Comparison of ENCODE assay signal across 13 cellular contexts in genomic region chr7:15783971-15784693, GRCh38.
DNase-seq lines count a peak whose midpoint lies in the region; FAIRE-seq and TF ChIP-seq lines count a peak whose summit lies in the region.
"Had no signal": no experiment of that assay in that cellular context is flagged by ENCODE, and none has a peak within 500 bp of the region (broad histone marks: within the 10 kb centered on the region; RNA-seq: fewer than 3 reads in every experiment).

No MANE protein-coding gene starts in this region.

- no peaks in the 10 kb centered on the region for H3K9me2 ChIP-seq in GM23248 (ENCODE audit: insufficient read depth)

- H3K36me3 ChIP-seq in OCI-LY3 (replicated peaks; ENCODE audit: low read depth, low read length) (no peaks in the 10 kb centered on the region), H1 (ENCODE audit: control insufficient read depth in 2 of 4, insufficient read depth in 4 of 4, low read length in 3 of 4) (no peaks in the 10 kb centered on the region), mesenchymal stem cell (ENCODE audit: control insufficient read depth in 1 of 2, insufficient read depth in 2 of 2, low read depth in 1 of 2, low read length in 2 of 2) (no peaks in the 10 kb centered on the region), GM23248 (ENCODE audit: low read depth) (no peaks in the 10 kb centered on the region)
- H3K36me3 ChIP-seq: SJCRH30 had no signal

- H2AK5ac ChIP-seq in H1 (ENCODE audit: low read depth, low read length), result no peak overlapping the region
- no peak overlapping the region for H2AK5ac ChIP-seq in mesenchymal stem cell (ENCODE audit: low read length, severe bottlenecking)

- CTCF ChIA-PET in H1 (lab: Charles Lee; ENCODE audit: partially characterized antibody), result interaction anchor here (0.6 to 1.5 kb wide), 7 partner anchors 12 to 781 kb away, joined by 3 to 5 read pairs (median 4); no protein-coding TSS in a partner anchor

- H3K4me2 ChIP-seq in OCI-LY3 (ENCODE audit: low read length), result peak overlapping the region; percentile 44
- no peak overlapping the region for H3K4me2 ChIP-seq in H1 (ENCODE audit: insufficient read depth in 1 of 2, low read depth in 2 of 2, low read length in 2 of 2)
- H3K4me2 ChIP-seq in mesenchymal stem cell (ENCODE audit: low read length, poor library complexity, severe bottlenecking), result no peak overlapping the region
- no peak overlapping the region for H3K4me2 ChIP-seq in GM23248 (ENCODE audit: unreplicated experiment)

- no peaks in the 10 kb centered on the region for H3K27me3 ChIP-seq in OCI-LY3 (ENCODE audit: low read depth, low read length)
- no peaks in the 10 kb centered on the region for H3K27me3 ChIP-seq in H1 (replicated peaks in 1 of 4; ENCODE audit: control insufficient read depth in 3 of 4, extremely low read depth in 1 of 4, insufficient read depth in 3 of 4, low read length in 3 of 4)
- no peaks in the 10 kb centered on the region for H3K27me3 ChIP-seq in mesenchymal stem cell (ENCODE audit: control insufficient read depth in 1 of 2, insufficient read depth in 1 of 2, low read length in 2 of 2)
- H3K27me3 ChIP-seq in GM23248 (replicated peaks; ENCODE audit: insufficient read depth), result no peaks in the 10 kb centered on the region
- H3K27me3 ChIP-seq: SJCRH30 had no signal

- peaks cover 29% of the 10 kb centered on the region for H3K4me1 ChIP-seq in OCI-LY3 (ENCODE audit: low read length)
- peaks cover 0 to 4% (median 3%) of the 10 kb centered on the region in 4 experiments; a peak in 3 of 7 replicates for H3K4me1 ChIP-seq in H1 (replicated peaks in 1 of 4; ENCODE audit: control insufficient read depth in 3 of 4, insufficient read depth in 4 of 4, low read length in 3 of 4)
- H3K4me1 ChIP-seq in mesenchymal stem cell (ENCODE audit: control insufficient read depth, insufficient read depth, low read depth, low read length), result no peaks in the 10 kb centered on the region
- H3K4me1 ChIP-seq in GM23248 (ENCODE audit: insufficient read depth), result no peaks in the 10 kb centered on the region

- in situ Hi-C loops in GM23248 (cut with MboI), result no loop called here

- H3K27ac ChIP-seq in OCI-LY3 (ENCODE audit: low read length) (peak overlapping the region; percentile 89), H1 (ENCODE audit: low read depth, low read length) (no peak overlapping the region), mesenchymal stem cell (ENCODE audit: low read length, poor library complexity, severe bottlenecking) (no peak overlapping the region), substantia nigra (ENCODE audit: low read depth, low read length, poor library complexity, severe bottlenecking) (no peak overlapping the region), GM23248 (no peak overlapping the region)
- H3K27ac ChIP-seq: SJCRH30 had no signal

- H4K8ac ChIP-seq in H1 (ENCODE audit: extremely low read depth, insufficient read depth, low read length), result no peak overlapping the region
- H4K8ac ChIP-seq in mesenchymal stem cell (ENCODE audit: low read length), result no peak overlapping the region

- H4K91ac ChIP-seq in H1 (replicated peaks; ENCODE audit: insufficient read length, low read length) (no peak overlapping the region), mesenchymal stem cell (ENCODE audit: low read length) (no peak overlapping the region)

- H3K4me3 ChIP-seq in OCI-LY3 (ENCODE audit: low read length), result peak overlapping the region; percentile 20
- no peak overlapping the region for H3K4me3 ChIP-seq in H1 (ENCODE audit: extremely low read depth in 1 of 4, insufficient read depth in 2 of 4, low read depth in 3 of 4, low read length in 4 of 4)
- H3K4me3 ChIP-seq in mesenchymal stem cell (ENCODE audit: insufficient read depth in 1 of 2, low read depth in 1 of 2, low read length in 2 of 2), result no peak overlapping the region
- H3K4me3 ChIP-seq in GM23248, result no peak overlapping the region
- H3K4me3 ChIP-seq: SJCRH30 had no signal

- H2BK12ac ChIP-seq in H1 (ENCODE audit: low read depth, low read length), result no peak overlapping the region
- H2BK12ac ChIP-seq in mesenchymal stem cell (ENCODE audit: low read length in 2 of 2), result no peak overlapping the region

- no peaks in the 10 kb centered on the region for H3K23me2 ChIP-seq in H1 (ENCODE audit: low read depth, low read length)

- no peaks in the 10 kb centered on the region for H3F3A ChIP-seq in GM23248 (ENCODE audit: insufficient read depth)

- H2AFZ ChIP-seq in OCI-LY3 (ENCODE audit: low read depth, low read length), result peak overlapping the region; percentile 66; the same call in 1 of the 2 replicates
- no peak overlapping the region; the same call in 1 of the 2 replicates for H2AFZ ChIP-seq in H1 (ENCODE audit: low read length)
- no peak overlapping the region for H2AFZ ChIP-seq in mesenchymal stem cell (ENCODE audit: low read depth, low read length)
- H2AFZ ChIP-seq in GM23248, result no peak overlapping the region

- TF ChIP-seq POLR2A in H1 (IDR thresholded peaks at IDR 0.05; ENCODE audit: control extremely low read depth in 1 of 2, low read depth in 2 of 2, low read length in 2 of 2), result no peak

- H3K18ac ChIP-seq in H1 (ENCODE audit: extremely low read depth, low read length) (no peak overlapping the region), mesenchymal stem cell (ENCODE audit: low read depth in 1 of 2, low read length in 2 of 2) (peak overlapping the region in 1 of 2 experiments; percentile 41)

- WGBS in H1 (ENCODE audit: extremely low coverage in 1 of 2, insufficient coverage in 1 of 2, insufficient read length in 1 of 2, insufficient replicate concordance in 2 of 2, low coverage in 1 of 2, low lambda C conversion rate in 2 of 2, missing lambda C conversion rate in 1 of 2), 2 experiments, result 89% methylated on average over 1 of the region's 1 CpG; no CpG with 5 or more reads in 1 of the 2 experiments
- WGBS in mesenchymal stem cell, result 11% methylated on average over 1 of the region's 1 CpG
- WGBS in GM23248 (ENCODE audit: low coverage in 1 of 2, low lambda C conversion rate in 2 of 2, missing lambda C conversion rate in 2 of 2), 2 experiments, result 57 to 67% methylated on average over 1 of the region's 1 CpG

- H3K9ac ChIP-seq in OCI-LY3 (ENCODE audit: low read length), result peak overlapping the region; percentile 50
- no peak overlapping the region for H3K9ac ChIP-seq in H1 (replicated peaks in 1 of 4; ENCODE audit: extremely low read depth in 1 of 4, low read depth in 3 of 4, low read length in 3 of 4)
- H3K9ac ChIP-seq in mesenchymal stem cell (ENCODE audit: low read length), result no peak overlapping the region
- H3K9ac ChIP-seq in GM23248, result no peak overlapping the region

- no peaks in the 10 kb centered on the region for H3K79me2 ChIP-seq in OCI-LY3 (ENCODE audit: low read length)
- no peaks in the 10 kb centered on the region for H3K79me2 ChIP-seq in H1 (ENCODE audit: control insufficient read depth in 1 of 2, insufficient read depth in 2 of 2, low read length in 2 of 2)
- H3K79me2 ChIP-seq in GM23248 (ENCODE audit: insufficient read depth), result no peaks in the 10 kb centered on the region

- no peak overlapping the region for H2BK5ac ChIP-seq in H1 (ENCODE audit: low read depth, low read length)
- H2BK5ac ChIP-seq in mesenchymal stem cell (ENCODE audit: low read depth, low read length, poor library complexity, severe bottlenecking), result no peak overlapping the region

- H3K23ac ChIP-seq in H1 (ENCODE audit: insufficient read length) (no peak overlapping the region), mesenchymal stem cell (ENCODE audit: low read length in 2 of 2) (no peak overlapping the region)

- H4K20me1 ChIP-seq in OCI-LY3 (ENCODE audit: insufficient read depth, low read length) (no peaks in the 10 kb centered on the region), H1 (replicated peaks in 1 of 2; ENCODE audit: control insufficient read depth in 1 of 2, insufficient read depth in 2 of 2, low read length in 2 of 2) (no peaks in the 10 kb centered on the region), GM23248 (ENCODE audit: insufficient read depth) (no peaks in the 10 kb centered on the region)

- FAIRE-seq in H1 (lab: Jason Lieb, UNC), result no peak

- H3K79me1 ChIP-seq in H1 (ENCODE audit: low read depth, low read length) (no peaks in the 10 kb centered on the region), mesenchymal stem cell (replicated peaks; ENCODE audit: low read length, poor library complexity, severe bottlenecking) (no peaks in the 10 kb centered on the region)

- TF ChIP-seq EP300 in H1 (IDR thresholded peaks at IDR 0.05; ENCODE audit: borderline replicate concordance in 1 of 2, low read depth in 2 of 2, low read length in 2 of 2), result no peak

- no peak overlapping the region for H3K14ac ChIP-seq in H1 (ENCODE audit: insufficient read length)
- H3K14ac ChIP-seq in mesenchymal stem cell (ENCODE audit: low read length in 2 of 2), result no peak overlapping the region

- H2BK20ac ChIP-seq in H1 (ENCODE audit: low read length), result no peak overlapping the region

- no peak overlapping the region for H3K56ac ChIP-seq in H1 (replicated peaks; ENCODE audit: insufficient read length, low read depth, low read length)

- H3K9me3 ChIP-seq in OCI-LY3 (ENCODE audit: insufficient read depth, low read length) (no peaks in the 10 kb centered on the region), H1 (ENCODE audit: insufficient read depth in 2 of 2, low read depth in 1 of 2, low read length in 1 of 2) (no peaks in the 10 kb centered on the region), mesenchymal stem cell (ENCODE audit: control insufficient read depth, low read length) (no peaks in the 10 kb centered on the region), GM23248 (ENCODE audit: low read depth) (no peaks in the 10 kb centered on the region)
- H3K9me3 ChIP-seq: SJCRH30 had no signal

- H3K4ac ChIP-seq in H1 (replicated peaks; ENCODE audit: insufficient read length, low read depth, low read length) (peak overlapping the region; percentile 13), mesenchymal stem cell (ENCODE audit: low read depth in 1 of 2, low read length in 2 of 2) (no peak overlapping the region)

- no peak overlapping the region for H4K5ac ChIP-seq in H1 (ENCODE audit: insufficient read length, low read depth, low read length)

- TF ChIP-seq CTCF in OCI-LY3 (IDR thresholded peaks at IDR 0.05; ENCODE audit: low read depth, low read length), result peak; percentile 22
- TF ChIP-seq CTCF in H1 (IDR thresholded peaks at IDR 0.05; ENCODE audit: control extremely low read depth in 1 of 3, insufficient read depth in 1 of 3, low read depth in 1 of 3, low read length in 3 of 3), result peak in 2 of 3 experiments; percentile 8 to 24; a peak in 2 of 4 replicates

- H2BK15ac ChIP-seq in H1 (ENCODE audit: low read length) (no peak overlapping the region), mesenchymal stem cell (ENCODE audit: low read depth, poor library complexity, severe bottlenecking) (no peak overlapping the region)

- DNase-seq in H1 (ENCODE audit: low read depth in 1 of 2, low spot score in 2 of 2) (no peak), mesenchymal stem cell (peak; percentile 40), substantia nigra (lab: John Stamatoyannopoulos, UW) (peak in 28 of 49 donors; percentile 2 to 58 (median 26)), NK-92 (lab: John Stamatoyannopoulos, UW; ENCODE audit: unreplicated experiment) (no peak), germinal center (ENCODE audit: low spot score) (no peak), GM23248 (no peak)
- DNase-seq: activated naive CD4-positive, alpha-beta T cell treated with anti-CD3 and anti-CD28 coated beads, Interleukin-2, amount 50 U/mL, for 16 hours; HCEC 1CT; NCI-H2029 treated with DMSO at 0.1 percent for 48 hours; NK-92 treated with Interleukin-12 subunit alpha and Interleukin-12 subunit beta, amount 100 ng/mL, for 24 hours; SJCRH30; stimulated activated naive CD4-positive, alpha-beta T cell had no signal

- POLR2A ChIA-PET in H1 (lab: Charles Lee; ENCODE audit: partially characterized antibody), result no interaction called here

- H2BK120ac ChIP-seq in H1 (replicated peaks; ENCODE audit: low read depth, low read length) (no peak overlapping the region), mesenchymal stem cell (ENCODE audit: low read depth, low read length) (no peak overlapping the region)

- peak; percentile 9 to 22; a peak in 1 of 4 replicates for TF ChIP-seq RAD21 in H1 (IDR thresholded peaks at IDR 0.05 in 1 of 2, conservative IDR thresholded peaks at IDR 0.05 in 1 of 2; ENCODE audit: low read depth in 2 of 2, low read length in 2 of 2)

Comparison
In these comparisons a context has a peak if more than half of its experiments do, and no peak if none do; other contexts are left out.
1. DNase-seq: peak in mesenchymal stem cell (single experiment) and substantia nigra (28 of 49); none in H1 (0 of 2), NK-92 (single experiment), germinal center (single experiment) and GM23248 (single experiment).